In genomic region chr1:220991506-220991905, GRCh38 we compare ENCODE assay signal across 21 cellular contexts.
DNase-seq lines count a peak whose midpoint lies in the region; ATAC-seq and TF ChIP-seq lines count a peak whose summit lies in the region.
"Had no signal": no experiment of that assay in that cellular context is flagged by ENCODE, and none has a peak within 500 bp of the region (broad histone marks: within the 10 kb centered on the region; RNA-seq: fewer than 3 reads in every experiment).

No MANE protein-coding gene starts in this region.

- H3K4me1 ChIP-seq in GM23248 (ENCODE audit: insufficient read depth) (peaks cover 29% of the 10 kb centered on the region), PC-3 (ENCODE audit: insufficient read depth, low read length) (peaks cover 20% of the 10 kb centered on the region), smooth muscle cell (ENCODE audit: low read depth) (peaks cover 16% of the 10 kb centered on the region), Caco-2 (no peaks in the 10 kb centered on the region)
- H3K4me1 ChIP-seq: Peyer's patch, SJCRH30 had no signal

- CTCF ChIA-PET in PC-3 (lab: Charles Lee) (interaction anchor here (0.8 to 0.9 kb wide), 2 partner anchors 8 to 112 kb away, joined by 3 to 4 read pairs; partner anchors contain the start of gene HLX), Caco-2 (lab: Charles Lee) (no interaction called here)

- H3K4me1 Mint-ChIP-seq in Caco-2 (ENCODE audit: low read depth, unreplicated experiment) (no peaks in the 10 kb centered on the region), T-helper 17 cell (no peaks in the 10 kb centered on the region)
- H3K4me1 Mint-ChIP-seq: CD4-positive, CD25-positive, alpha-beta regulatory T cell; GM23338 had no signal

- H2AFZ ChIP-seq in GM23248, result peak overlapping the region; percentile 73
- no peak overlapping the region for H2AFZ ChIP-seq in PC-3 (ENCODE audit: low read length)
- H2AFZ ChIP-seq in smooth muscle cell (ENCODE audit: low read depth), result no peak overlapping the region
- H2AFZ ChIP-seq: GM23338 had no signal

- DNase-seq in GM23248 (peak; percentile 33), PC-3 (no peak), fibroblast of villous mesenchyme (ENCODE audit: low read depth) (peak; percentile 40), smooth muscle cell (lab: John Stamatoyannopoulos, UW; ENCODE audit: unreplicated experiment) (no peak), Caco-2 (no peak), T-helper 17 cell (no peak)
- DNase-seq: CD4-positive, CD25-positive, alpha-beta regulatory T cell; DMS79; KBM-7; NCI-H1092 treated with DMSO at 0.1 percent for 48 hours; NCI-H1436 treated with DMSO at 0.1 percent for 48 hours; NCI-H1930; NCI-H510A; Peyer's patch; SJCRH30 had no signal

- peaks cover 7% of the 10 kb centered on the region for H3K27me3 Mint-ChIP-seq in Caco-2 (ENCODE audit: insufficient read depth, unreplicated experiment)
- H3K27me3 Mint-ChIP-seq in T-helper 17 cell, result peaks cover 22% of the 10 kb centered on the region
- H3K27me3 Mint-ChIP-seq: CD4-positive, CD25-positive, alpha-beta regulatory T cell had no signal

- H3K27ac ChIP-seq in GM23248 (peak overlapping the region; percentile 32; the same call in 1 of the 2 replicates), PC-3 (ENCODE audit: low read length) (0 out of 2 replicates have a peak overlapping the region, but pooled peaks have one; percentile 56), smooth muscle cell (ENCODE audit: low read depth) (no peak overlapping the region)
- H3K27ac ChIP-seq: HL-60, SJCRH30 had no signal

- intact Hi-C loops in PC-3 (cut with micrococcal nuclease) (loop anchor here (2.0 to 5.0 kb wide), 5 partner anchors 41 to 446 kb away; partner anchors contain the start of gene HLX), Caco-2 (cut with micrococcal nuclease; ENCODE audit: unreplicated experiment) (no loop called here)

- H3K9ac ChIP-seq in GM23248, result 0 out of 2 replicates have a peak overlapping the region, but pooled peaks have one; percentile 2
- no peak overlapping the region for H3K9ac ChIP-seq in PC-3 (ENCODE audit: low read length)
- no peak overlapping the region for H3K9ac ChIP-seq in smooth muscle cell (ENCODE audit: low read depth)

- no peak for TF ChIP-seq CTCF in PC-3 (conservative IDR thresholded peaks at IDR 0.05; ENCODE audit: low read depth, low read length)
- TF ChIP-seq CTCF in fibroblast of villous mesenchyme (IDR thresholded peaks at IDR 0.05; ENCODE audit: insufficient read depth, low read depth, low read length), result no peak
- TF ChIP-seq CTCF in smooth muscle cell (IDR thresholded peaks at IDR 0.05; ENCODE audit: borderline replicate concordance, insufficient read depth, poor library complexity, severe bottlenecking), result no peak
- no peak for TF ChIP-seq CTCF in Caco-2 (IDR thresholded peaks at IDR 0.05; ENCODE audit: insufficient read depth in 1 of 2, low read depth in 1 of 2, low read length in 1 of 2, severe bottlenecking in 1 of 2, unreplicated experiment in 1 of 2)

- H3K36me3 ChIP-seq in GM23248 (ENCODE audit: low read depth), result no peaks in the 10 kb centered on the region
- H3K36me3 ChIP-seq in PC-3 (ENCODE audit: low read depth, low read length), result no peaks in the 10 kb centered on the region
- H3K36me3 ChIP-seq in smooth muscle cell (ENCODE audit: low read depth), result no peaks in the 10 kb centered on the region
- no peaks in the 10 kb centered on the region for H3K36me3 ChIP-seq in Caco-2 (ENCODE audit: control insufficient read depth, insufficient read depth, low read length)
- H3K36me3 ChIP-seq: Peyer's patch, SJCRH30 had no signal

- peak overlapping the region; percentile 80 for H3K4me2 ChIP-seq in GM23248 (ENCODE audit: unreplicated experiment)
- H3K4me2 ChIP-seq in PC-3 (ENCODE audit: low read length), result peak overlapping the region; percentile 43
- peak overlapping the region; percentile 74 for H3K4me2 ChIP-seq in smooth muscle cell
- H3K4me2 ChIP-seq: GM23338 had no signal

- no peaks in the 10 kb centered on the region for H3K9me2 ChIP-seq in GM23248 (ENCODE audit: insufficient read depth)
- H3K9me2 ChIP-seq in PC-3 (replicated peaks; ENCODE audit: low read length), result no peaks in the 10 kb centered on the region

- H3K4me3 Mint-ChIP-seq in Caco-2 (ENCODE audit: unreplicated experiment) (no peak overlapping the region), T-helper 17 cell (no peak overlapping the region)
- H3K4me3 Mint-ChIP-seq: CD4-positive, CD25-positive, alpha-beta regulatory T cell; GM23338 had no signal

- peaks cover 23% of the 10 kb centered on the region for H3F3A ChIP-seq in GM23248 (ENCODE audit: insufficient read depth)
- H3F3A ChIP-seq in PC-3 (ENCODE audit: low read length, unreplicated experiment), result no peaks in the 10 kb centered on the region
- peaks cover 9% of the 10 kb centered on the region for H3F3A ChIP-seq in smooth muscle cell (ENCODE audit: low read depth)

- H4K20me1 ChIP-seq in GM23248 (ENCODE audit: insufficient read depth) (no peaks in the 10 kb centered on the region), PC-3 (ENCODE audit: low read length) (no peaks in the 10 kb centered on the region), smooth muscle cell (ENCODE audit: low read depth) (no peaks in the 10 kb centered on the region)

- POLR2A ChIA-PET in PC-3 (lab: Charles Lee; ENCODE audit: unreplicated experiment), result interaction anchor here (0.7 kb wide), 1 partner anchor 41 kb away, joined by 4 read pairs; no protein-coding TSS in a partner anchor
- POLR2A ChIA-PET in Caco-2 (lab: Charles Lee), result no interaction called here

- H3K79me2 ChIP-seq in GM23248 (ENCODE audit: insufficient read depth), result no peaks in the 10 kb centered on the region
- H3K79me2 ChIP-seq in PC-3 (ENCODE audit: low read length), result no peaks in the 10 kb centered on the region
- H3K79me2 ChIP-seq in smooth muscle cell (ENCODE audit: low read depth), result no peaks in the 10 kb centered on the region

- no peaks in the 10 kb centered on the region for H3K9me3 ChIP-seq in GM23248 (ENCODE audit: low read depth)
- no peaks in the 10 kb centered on the region for H3K9me3 ChIP-seq in PC-3 (ENCODE audit: low read length)
- H3K9me3 ChIP-seq in smooth muscle cell (replicated peaks; ENCODE audit: low read depth), result no peaks in the 10 kb centered on the region
- H3K9me3 ChIP-seq in Caco-2, result no peaks in the 10 kb centered on the region
- no peaks in the 10 kb centered on the region for H3K9me3 ChIP-seq in T-helper 17 cell (ENCODE audit: control insufficient read depth, low read length, poor library complexity, severe bottlenecking)
- H3K9me3 ChIP-seq: A549, Peyer's patch, SJCRH30 had no signal

- peak overlapping the region; percentile 58 for H3K4me3 ChIP-seq in GM23248
- H3K4me3 ChIP-seq in PC-3 (ENCODE audit: low read length), result no peak overlapping the region
- H3K4me3 ChIP-seq in fibroblast of villous mesenchyme (ENCODE audit: low read depth, low read length), result no peak overlapping the region
- peak overlapping the region; percentile 30 for H3K4me3 ChIP-seq in smooth muscle cell
- H3K4me3 ChIP-seq in Caco-2 (ENCODE audit: low read depth, low read length), result no peak overlapping the region
- H3K4me3 ChIP-seq: A549, GM23338, Peyer's patch, SJCRH30 had no signal

- H3K36me3 Mint-ChIP-seq in Caco-2 (ENCODE audit: insufficient read depth, unreplicated experiment), result no peaks in the 10 kb centered on the region
- H3K36me3 Mint-ChIP-seq in T-helper 17 cell (ENCODE audit: low read depth), result no peaks in the 10 kb centered on the region
- H3K36me3 Mint-ChIP-seq: CD4-positive, CD25-positive, alpha-beta regulatory T cell had no signal

- H3K27me3 ChIP-seq in GM23248 (replicated peaks; ENCODE audit: insufficient read depth) (no peaks in the 10 kb centered on the region), PC-3 (ENCODE audit: low read length) (no peaks in the 10 kb centered on the region), smooth muscle cell (ENCODE audit: low read depth) (peaks cover 30% of the 10 kb centered on the region), Caco-2 (replicated peaks; ENCODE audit: control insufficient read depth, insufficient read depth, low read length) (no peaks in the 10 kb centered on the region)
- H3K27me3 ChIP-seq: Peyer's patch, SJCRH30 had no signal

- in situ Hi-C loops in GM23248 (cut with MboI), result no loop called here

- ATAC-seq in PC-3 (no peak), HG02763 (IDR thresholded peaks at IDR 0.05; ENCODE audit: unreplicated experiment) (no peak), GM21381 (IDR thresholded peaks at IDR 0.05; ENCODE audit: unreplicated experiment) (no peak), T-helper 17 cell (no peak)
- ATAC-seq: GM23338, HCT116 had no signal

- BruUV-seq in PC-3 (replicated peaks; lab: Mats Ljungman, UMichigan) (no TSS peak), Caco-2 (replicated peaks; lab: Mats Ljungman, UMichigan) (no TSS peak)

- no peaks in the 10 kb centered on the region for H3K9me3 Mint-ChIP-seq in Caco-2 (ENCODE audit: unreplicated experiment)

- H3K27ac Mint-ChIP-seq in Caco-2 (ENCODE audit: unreplicated experiment), result no peak overlapping the region
- no peak overlapping the region for H3K27ac Mint-ChIP-seq in T-helper 17 cell
- H3K27ac Mint-ChIP-seq: CD4-positive, CD25-positive, alpha-beta regulatory T cell; GM23338 had no signal

- WGBS in GM23248 (ENCODE audit: low coverage in 1 of 2, low lambda C conversion rate in 2 of 2, missing lambda C conversion rate in 2 of 2), 2 experiments, result 8 to 9% methylated on average over 4 of the region's 4 CpGs
- 68% methylated on average over 4 of the region's 4 CpGs for WGBS in smooth muscle cell (ENCODE audit: low lambda C conversion rate)

Comparison
In these comparisons a context has a peak if more than half of its experiments do, and no peak if none do; other contexts are left out.
1. DNase-seq: peak in GM23248 (single experiment) and fibroblast of villous mesenchyme (single experiment); none in PC-3 (single experiment), smooth muscle cell (single experiment), Caco-2 (0 of 2) and T-helper 17 cell (0 of 3).
2. H3K4me3 ChIP-seq: peak in GM23248 (single experiment) and smooth muscle cell (single experiment); none in PC-3 (single experiment), fibroblast of villous mesenchyme (single experiment) and Caco-2 (single experiment).
3. Peak in every context shown above with its lines, with median percentiles within 50 percentile points of each other: H3K4me2 ChIP-seq.